ENCODE assay signal across 1 cellular context in genomic region chr18:4134691-4135090, GRCh38.
TF ChIP-seq lines count a peak whose summit lies in the region.

No MANE protein-coding gene starts in this region.

TF ChIP-seq in GM23338, 12 proteins besides CTCF, POLR2A, EP300 and RAD21:
- TF ChIP-seq ZNF462 (CRISPR knock-in tag; IDR thresholded peaks at IDR 0.05) (peak; percentile 46; the same call in 1 of the 2 replicates), EZH2 (IDR thresholded peaks at IDR 0.05; ENCODE audit: low read depth, unreplicated experiment) (no peak), STAT1 (IDR thresholded peaks at IDR 0.05; ENCODE audit: unreplicated experiment) (no peak), NANOG (IDR thresholded peaks at IDR 0.05; ENCODE audit: borderline replicate concordance) (no peak), JUNB (IDR thresholded peaks at IDR 0.05; ENCODE audit: unreplicated experiment) (no peak), ZNF331 (CRISPR knock-in tag; IDR thresholded peaks at IDR 0.05; ENCODE audit: low read depth) (no peak)
